ENCODE assay signal across 16 cellular contexts in the genomic region with DNA sequence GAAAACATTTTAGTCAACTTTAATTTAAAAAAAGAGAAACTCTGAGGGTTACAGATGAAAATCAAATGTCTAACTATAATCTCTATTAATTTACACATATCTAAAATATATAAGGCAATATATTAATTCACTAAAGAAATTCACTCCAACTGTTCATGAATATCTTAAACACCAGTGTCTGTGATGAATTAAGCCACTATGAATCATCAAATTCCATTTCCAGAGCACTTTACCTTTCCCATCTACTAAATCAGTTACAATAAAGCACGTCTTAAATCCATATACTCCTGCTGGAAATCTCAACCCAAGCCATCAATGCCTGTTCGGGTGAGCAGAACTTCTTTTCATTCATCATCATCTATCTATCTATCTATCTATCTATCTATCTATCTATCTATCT. TPM values are rescaled to one million over a fixed set of nuclear protein-coding genes. Genes with fewer than 3 reads are reported as not detected.
A peak's percentile ranks its signal among the peaks of the same experiment; 100 is the strongest.
DNase-seq lines count a peak whose midpoint lies in the region; FAIRE-seq and TF ChIP-seq lines count a peak whose summit lies in the region.
"Had no signal": no experiment of that assay in that cellular context is flagged by ENCODE, and none has a peak within 500 bp of the region (broad histone marks: within the 10 kb centered on the region; RNA-seq: fewer than 3 reads in every experiment).

No MANE protein-coding gene starts in this region.

- no peak overlapping the region for H3K9ac ChIP-seq in GM23248
- H3K9ac ChIP-seq in subcutaneous abdominal adipose tissue (ENCODE audit: low read length in 5 of 5): peak overlapping the region in 1 of 5 donors; percentile 11
- H3K9ac ChIP-seq: BLaER1 treated with 17β-estradiol and CSF1 and Interleukin-3, amounts not matched to agents 10 nM and 100 nM had no signal

- H4K20me1 ChIP-seq in GM23248 (ENCODE audit: insufficient read depth): peaks cover 11% of the 10 kb centered on the region; the same call in 1 of the 2 replicates

- H3K27me3 ChIP-seq in GM23248 (replicated peaks; ENCODE audit: insufficient read depth) (no peaks in the 10 kb centered on the region), bronchial epithelial cell (ENCODE audit: control insufficient read depth, insufficient read depth, low read length) (no peaks in the 10 kb centered on the region), subcutaneous abdominal adipose tissue (ENCODE audit: control insufficient read depth in 5 of 5, insufficient read depth in 4 of 5, low read length in 5 of 5) (no peaks in the 10 kb centered on the region), esophagus muscularis mucosa (no peaks in the 10 kb centered on the region)
- H3K27me3 ChIP-seq: BLaER1 treated with 17β-estradiol and CSF1 and Interleukin-3, amounts not matched to agents 10 nM and 100 nM; MG63 had no signal

- TF ChIP-seq CTCF in RWPE1 (conservative IDR thresholded peaks at IDR 0.05; ENCODE audit: low read depth) (no peak), bronchial epithelial cell (IDR thresholded peaks at IDR 0.05; ENCODE audit: insufficient read depth, low read length, severe bottlenecking) (no peak), esophagus muscularis mucosa (IDR thresholded peaks at IDR 0.05) (no peak)

- DNase-seq in GM23248 (peak; percentile 41), RWPE1 (ENCODE audit: low spot score) (peak; percentile 9), bronchial epithelial cell (ENCODE audit: low read depth) (peak; percentile 35), DMS53 treated with DMSO at 0.1 percent for 48 hours (lab: John Stamatoyannopoulos, UW; ENCODE audit: unreplicated experiment) (no peak), esophagus muscularis mucosa (ENCODE audit: extremely low spot score) (no peak), HEK293T (ENCODE audit: extremely low spot score) (no peak)
- DNase-seq: Calu3; CD8-positive, alpha-beta T cell; MG63; NCI-H1048; NCI-H1694; NCI-H2081 treated with DMSO at 0.1 percent for 48 hours; OCI-M1 had no signal

- peak overlapping the region; percentile 43 for H3K27ac ChIP-seq in GM23248
- H3K27ac ChIP-seq in RWPE1: no peak overlapping the region
- peak overlapping the region; percentile 69 for H3K27ac ChIP-seq in subcutaneous abdominal adipose tissue (ENCODE audit: low read depth, low read length)
- no peak overlapping the region for H3K27ac ChIP-seq in esophagus muscularis mucosa (replicated peaks in 1 of 4)
- H3K27ac ChIP-seq: BLaER1 treated with 17β-estradiol and CSF1 and Interleukin-3, amounts not matched to agents 10 nM and 100 nM had no signal

- peaks cover 26% of the 10 kb centered on the region for H3K4me1 ChIP-seq in GM23248 (ENCODE audit: insufficient read depth)
- H3K4me1 ChIP-seq in subcutaneous abdominal adipose tissue (ENCODE audit: control insufficient read depth in 5 of 5, insufficient read depth in 5 of 5, low read length in 5 of 5): peaks cover 4 to 56% (median 46%) of the 10 kb centered on the region in 5 donors
- peaks cover 33 to 71% (median 55%) of the 10 kb centered on the region in 4 donors for H3K4me1 ChIP-seq in esophagus muscularis mucosa

- POLR2A ChIA-PET in RWPE1 (lab: Yijun Ruan, JAX; ENCODE audit: low non-redundant PET): no interaction called here
- POLR2A ChIA-PET in HEK293T (lab: Yijun Ruan, JAX): interaction anchor here (0.7 to 2.4 kb wide), 2 partner anchors 63 to 113 kb away, joined by 3 to 11 read pairs; partner anchors contain the start of genes ABCB10 and NUP133

- WGBS in GM23248 (ENCODE audit: low coverage in 1 of 2, low lambda C conversion rate in 2 of 2, missing lambda C conversion rate in 2 of 2), 2 experiments: 66 to 69% methylated on average over 2 of the region's 2 CpGs
- 87% methylated on average over 2 of the region's 2 CpGs for WGBS in esophagus muscularis mucosa

- intact Hi-C loops in esophagus muscularis mucosa (cut with DNase I): no loop called here

- H3F3A ChIP-seq in GM23248 (ENCODE audit: insufficient read depth): peaks cover 22% of the 10 kb centered on the region

- H3K4me3 ChIP-seq in GM23248 (no peak overlapping the region), bronchial epithelial cell (ENCODE audit: low read depth, low read length) (no peak overlapping the region), subcutaneous abdominal adipose tissue (ENCODE audit: low read depth in 1 of 5, low read length in 5 of 5) (no peak overlapping the region), esophagus muscularis mucosa (no peak overlapping the region)
- H3K4me3 ChIP-seq: BLaER1 treated with 17β-estradiol and CSF1 and Interleukin-3, amounts not matched to agents 10 nM and 100 nM; MG63 had no signal

- H3K79me2 ChIP-seq in GM23248 (ENCODE audit: insufficient read depth): peaks cover 93% of the 10 kb centered on the region

- CTCF ChIA-PET in RWPE1 (lab: Yijun Ruan, JAX): no interaction called here
- CTCF ChIA-PET in HEK293T (lab: Yijun Ruan, JAX): no interaction called here

- no peak for TF ChIP-seq EP300 in esophagus muscularis mucosa (IDR thresholded peaks at IDR 0.05)

- no peak overlapping the region for H2AFZ ChIP-seq in GM23248

- H3K9me3 ChIP-seq in GM23248 (ENCODE audit: low read depth) (no peaks in the 10 kb centered on the region), subcutaneous abdominal adipose tissue (ENCODE audit: control insufficient read depth in 5 of 5, low read length in 5 of 5) (no peaks in the 10 kb centered on the region), esophagus muscularis mucosa (no peaks in the 10 kb centered on the region)
- H3K9me3 ChIP-seq: BLaER1 treated with 17β-estradiol and CSF1 and Interleukin-3, amounts not matched to agents 10 nM and 100 nM; MG63 had no signal

- peak overlapping the region; percentile 40 for H3K4me2 ChIP-seq in GM23248 (ENCODE audit: unreplicated experiment)
- H3K4me2 ChIP-seq: BLaER1 treated with 17β-estradiol and CSF1 and Interleukin-3, amounts not matched to agents 10 nM and 100 nM had no signal

- FAIRE-seq in bronchial epithelial cell (lab: Jason Lieb, UNC): no peak
- FAIRE-seq: HepG2 had no signal

- H3K9me2 ChIP-seq in GM23248 (ENCODE audit: insufficient read depth): no peaks in the 10 kb centered on the region

- TF ChIP-seq POLR2A in esophagus muscularis mucosa (IDR thresholded peaks at IDR 0.05; ENCODE audit: low read depth): no peak

- H3K36me3 ChIP-seq in GM23248 (ENCODE audit: low read depth) (no peaks in the 10 kb centered on the region), bronchial epithelial cell (ENCODE audit: control insufficient read depth, insufficient read depth, low read length) (no peaks in the 10 kb centered on the region), subcutaneous abdominal adipose tissue (ENCODE audit: control insufficient read depth in 5 of 5, insufficient read depth in 5 of 5, low read length in 5 of 5) (no peaks in the 10 kb centered on the region), esophagus muscularis mucosa (no peaks in the 10 kb centered on the region)

- in situ Hi-C loops in GM23248 (cut with MboI): no loop called here

TF ChIP-seq in HEK293T, 16 proteins besides CTCF, POLR2A, EP300 and RAD21:
- TF ChIP-seq BHLHE40 (IDR thresholded peaks at IDR 0.05; ENCODE audit: borderline replicate concordance) (no peak), LEF1 (IDR thresholded peaks at IDR 0.05; ENCODE audit: borderline replicate concordance) (no peak), ARNT (IDR thresholded peaks at IDR 0.05) (no peak), PKNOX1 (IDR thresholded peaks at IDR 0.05) (no peak), TARDBP (IDR thresholded peaks at IDR 0.05) (no peak), L3MBTL2 (conservative IDR thresholded peaks at IDR 0.05) (no peak)

RNA-seq across cellular contexts. Expression of gene TAF5L, which starts 4.3 kb away (rescaled TPM):
- total RNA-seq in GM23248 (2014; rRNA removed; shearing (Covaris generic)): 13.2 and 24.2 TPM in 2 replicates
- polyA plus RNA-seq in GM23248 (2016; fragmentation: Nextera tagmentation; extraction: Ambion mirVana): 2.6 and 3.0 TPM in 2 replicates
- total RNA-seq in bronchial epithelial cell: 18.4 and 20.7 TPM in 2 replicates
- 10 to 100 TPM; 18.7 to 29.6 (median 23.4) TPM for total RNA-seq in esophagus muscularis mucosa

RNA-seq across cellular contexts. Expression of gene URB2, which starts 4.4 kb away (rescaled TPM):
- total RNA-seq in GM23248 (2014; rRNA removed; shearing (Covaris generic)): 6.3 and 7.6 TPM in 2 replicates
- 3.3 and 3.5 TPM in 2 replicates for polyA plus RNA-seq in GM23248 (2016; fragmentation: Nextera tagmentation; extraction: Ambion mirVana)
- total RNA-seq in bronchial epithelial cell (7.7 and 15.3 TPM in 2 replicates), esophagus muscularis mucosa (10 to 100 TPM in 1 of 4 donors, 1 to 10 TPM in 3; 5.0 to 14.6 (median 8.3) TPM)

Comparison
In these comparisons a context has a peak if more than half of its experiments do, and no peak if none do; other contexts are left out.
1. DNase-seq: peak in GM23248 (single experiment), RWPE1 (single experiment) and bronchial epithelial cell (single experiment); none in DMS53 treated with DMSO at 0.1 percent for 48 hours (single experiment), esophagus muscularis mucosa (single experiment) and HEK293T (single experiment).
2. H3K27ac ChIP-seq: peak in GM23248 (single experiment) and subcutaneous abdominal adipose tissue (single experiment); none in RWPE1 (single experiment) and esophagus muscularis mucosa (0 of 4).